Comparison of ENCODE assay signal across 1 cellular context in genomic region chr7:104328970-104329825, GRCh38.
TF ChIP-seq lines count a peak whose summit lies in the region.

No MANE protein-coding gene starts in this region.

TF ChIP-seq in HEK293, 187 proteins besides CTCF, POLR2A, EP300 and RAD21 (continued from another document):
- peak; percentile 42; the same call in 1 of the 2 replicates for TF ChIP-seq EGR2 (tag by site-specific recombination; IDR thresholded peaks at IDR 0.05; ENCODE audit: low read depth)
- no peak for TF ChIP-seq ZNF16 (tag by site-specific recombination; IDR thresholded peaks at IDR 0.05; ENCODE audit: low read depth)
- TF ChIP-seq, protein P1, sequence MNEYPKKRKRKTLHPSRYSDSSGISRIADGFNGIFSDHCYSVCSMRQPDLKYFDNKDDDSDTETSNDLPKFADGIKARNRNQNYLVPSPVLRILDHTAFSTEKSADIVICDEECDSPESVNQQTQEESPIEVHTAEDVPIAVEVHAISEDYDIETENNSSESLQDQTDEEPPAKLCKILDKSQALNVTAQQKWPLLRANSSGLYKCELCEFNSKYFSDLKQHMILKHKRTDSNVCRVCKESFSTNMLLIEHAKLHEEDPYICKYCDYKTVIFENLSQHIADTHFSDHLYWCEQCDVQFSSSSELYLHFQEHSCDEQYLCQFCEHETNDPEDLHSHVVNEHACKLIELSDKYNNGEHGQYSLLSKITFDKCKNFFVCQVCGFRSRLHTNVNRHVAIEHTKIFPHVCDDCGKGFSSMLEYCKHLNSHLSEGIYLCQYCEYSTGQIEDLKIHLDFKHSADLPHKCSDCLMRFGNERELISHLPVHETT (tag by site-specific recombination; IDR thresholded peaks at IDR 0.05): no peak
- no peak for TF ChIP-seq ZNF391 (tag by site-specific recombination; IDR thresholded peaks at IDR 0.05; ENCODE audit: borderline replicate concordance, low read depth)
- TF ChIP-seq ZSCAN30 (tag by site-specific recombination; IDR thresholded peaks at IDR 0.05): no peak
- TF ChIP-seq, protein P2, sequence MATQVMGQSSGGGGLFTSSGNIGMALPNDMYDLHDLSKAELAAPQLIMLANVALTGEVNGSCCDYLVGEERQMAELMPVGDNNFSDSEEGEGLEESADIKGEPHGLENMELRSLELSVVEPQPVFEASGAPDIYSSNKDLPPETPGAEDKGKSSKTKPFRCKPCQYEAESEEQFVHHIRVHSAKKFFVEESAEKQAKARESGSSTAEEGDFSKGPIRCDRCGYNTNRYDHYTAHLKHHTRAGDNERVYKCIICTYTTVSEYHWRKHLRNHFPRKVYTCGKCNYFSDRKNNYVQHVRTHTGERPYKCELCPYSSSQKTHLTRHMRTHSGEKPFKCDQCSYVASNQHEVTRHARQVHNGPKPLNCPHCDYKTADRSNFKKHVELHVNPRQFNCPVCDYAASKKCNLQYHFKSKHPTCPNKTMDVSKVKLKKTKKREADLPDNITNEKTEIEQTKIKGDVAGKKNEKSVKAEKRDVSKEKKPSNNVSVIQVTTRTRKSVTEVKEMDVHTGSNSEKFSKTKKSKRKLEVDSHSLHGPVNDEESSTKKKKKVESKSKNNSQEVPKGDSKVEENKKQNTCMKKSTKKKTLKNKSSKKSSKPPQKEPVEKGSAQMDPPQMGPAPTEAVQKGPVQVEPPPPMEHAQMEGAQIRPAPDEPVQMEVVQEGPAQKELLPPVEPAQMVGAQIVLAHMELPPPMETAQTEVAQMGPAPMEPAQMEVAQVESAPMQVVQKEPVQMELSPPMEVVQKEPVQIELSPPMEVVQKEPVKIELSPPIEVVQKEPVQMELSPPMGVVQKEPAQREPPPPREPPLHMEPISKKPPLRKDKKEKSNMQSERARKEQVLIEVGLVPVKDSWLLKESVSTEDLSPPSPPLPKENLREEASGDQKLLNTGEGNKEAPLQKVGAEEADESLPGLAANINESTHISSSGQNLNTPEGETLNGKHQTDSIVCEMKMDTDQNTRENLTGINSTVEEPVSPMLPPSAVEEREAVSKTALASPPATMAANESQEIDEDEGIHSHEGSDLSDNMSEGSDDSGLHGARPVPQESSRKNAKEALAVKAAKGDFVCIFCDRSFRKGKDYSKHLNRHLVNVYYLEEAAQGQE (tag by site-specific recombination; IDR thresholded peaks at IDR 0.05): no peak
- no peak for TF ChIP-seq ZNF747 (tag by site-specific recombination; IDR thresholded peaks at IDR 0.05)
- TF ChIP-seq, protein P3, sequence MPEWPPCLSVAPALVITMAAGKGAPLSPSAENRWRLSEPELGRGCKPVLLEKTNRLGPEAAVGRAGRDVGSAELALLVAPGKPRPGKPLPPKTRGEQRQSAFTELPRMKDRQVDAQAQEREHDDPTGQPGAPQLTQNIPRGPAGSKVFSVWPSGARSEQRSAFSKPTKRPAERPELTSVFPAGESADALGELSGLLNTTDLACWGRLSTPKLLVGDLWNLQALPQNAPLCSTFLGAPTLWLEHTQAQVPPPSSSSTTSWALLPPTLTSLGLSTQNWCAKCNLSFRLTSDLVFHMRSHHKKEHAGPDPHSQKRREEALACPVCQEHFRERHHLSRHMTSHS (tag by site-specific recombination; IDR thresholded peaks at IDR 0.05): no peak
- no peak for TF ChIP-seq ZNF501 (tag by site-specific recombination; IDR thresholded peaks at IDR 0.05)
- TF ChIP-seq ZXDB (tag by site-specific recombination; IDR thresholded peaks at IDR 0.05): no peak
- no peak for TF ChIP-seq ZNF473 (tag by site-specific recombination; IDR thresholded peaks at IDR 0.05)
- TF ChIP-seq ZNF10 (tag by site-specific recombination; IDR thresholded peaks at IDR 0.05): no peak
- no peak for TF ChIP-seq ZBTB20 (tag by site-specific recombination; IDR thresholded peaks at IDR 0.05)
- no peak for TF ChIP-seq REPIN1 (tag by site-specific recombination; IDR thresholded peaks at IDR 0.05; ENCODE audit: low read depth)
- peak; percentile 92 for TF ChIP-seq ZNF335 (tag by site-specific recombination; conservative IDR thresholded peaks at IDR 0.05)
- TF ChIP-seq, protein P4, sequence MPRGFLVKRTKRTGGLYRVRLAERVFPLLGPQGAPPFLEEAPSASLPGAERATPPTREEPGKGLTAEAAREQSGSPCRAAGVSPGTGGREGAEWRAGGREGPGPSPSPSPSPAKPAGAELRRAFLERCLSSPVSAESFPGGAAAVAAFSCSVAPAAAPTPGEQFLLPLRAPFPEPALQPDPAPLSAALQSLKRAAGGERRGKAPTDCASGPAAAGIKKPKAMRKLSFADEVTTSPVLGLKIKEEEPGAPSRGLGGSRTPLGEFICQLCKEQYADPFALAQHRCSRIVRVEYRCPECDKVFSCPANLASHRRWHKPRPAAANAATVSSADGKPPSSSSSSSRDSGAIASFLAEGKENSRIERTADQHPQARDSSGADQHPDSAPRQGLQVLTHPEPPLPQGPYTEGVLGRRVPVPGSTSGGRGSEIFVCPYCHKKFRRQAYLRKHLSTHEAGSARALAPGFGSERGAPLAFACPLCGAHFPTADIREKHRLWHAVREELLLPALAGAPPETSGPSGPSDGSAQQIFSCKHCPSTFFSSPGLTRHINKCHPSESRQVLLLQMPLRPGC (tag by site-specific recombination; IDR thresholded peaks at IDR 0.05): no peak
- TF ChIP-seq KLF10 (tag by site-specific recombination; IDR thresholded peaks at IDR 0.05): no peak
- no peak for TF ChIP-seq ZNF266 (tag by site-specific recombination; IDR thresholded peaks at IDR 0.05; ENCODE audit: low read depth)
- no peak for TF ChIP-seq ZNF354C (tag by site-specific recombination; IDR thresholded peaks at IDR 0.05; ENCODE audit: borderline replicate concordance, low read depth)
- TF ChIP-seq, protein P5, sequence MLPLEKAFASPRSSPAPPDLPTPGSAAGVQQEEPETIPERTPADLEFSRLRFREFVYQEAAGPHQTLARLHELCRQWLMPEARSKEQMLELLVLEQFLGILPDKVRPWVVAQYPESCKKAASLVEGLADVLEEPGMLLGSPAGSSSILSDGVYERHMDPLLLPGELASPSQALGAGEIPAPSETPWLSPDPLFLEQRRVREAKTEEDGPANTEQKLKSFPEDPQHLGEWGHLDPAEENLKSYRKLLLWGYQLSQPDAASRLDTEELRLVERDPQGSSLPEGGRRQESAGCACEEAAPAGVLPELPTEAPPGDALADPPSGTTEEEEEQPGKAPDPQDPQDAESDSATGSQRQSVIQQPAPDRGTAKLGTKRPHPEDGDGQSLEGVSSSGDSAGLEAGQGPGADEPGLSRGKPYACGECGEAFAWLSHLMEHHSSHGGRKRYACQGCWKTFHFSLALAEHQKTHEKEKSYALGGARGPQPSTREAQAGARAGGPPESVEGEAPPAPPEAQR (tag by site-specific recombination; IDR thresholded peaks at IDR 0.05): no peak
- no peak for TF ChIP-seq ZNF707 (tag by site-specific recombination; IDR thresholded peaks at IDR 0.05)
- TF ChIP-seq, protein P6, sequence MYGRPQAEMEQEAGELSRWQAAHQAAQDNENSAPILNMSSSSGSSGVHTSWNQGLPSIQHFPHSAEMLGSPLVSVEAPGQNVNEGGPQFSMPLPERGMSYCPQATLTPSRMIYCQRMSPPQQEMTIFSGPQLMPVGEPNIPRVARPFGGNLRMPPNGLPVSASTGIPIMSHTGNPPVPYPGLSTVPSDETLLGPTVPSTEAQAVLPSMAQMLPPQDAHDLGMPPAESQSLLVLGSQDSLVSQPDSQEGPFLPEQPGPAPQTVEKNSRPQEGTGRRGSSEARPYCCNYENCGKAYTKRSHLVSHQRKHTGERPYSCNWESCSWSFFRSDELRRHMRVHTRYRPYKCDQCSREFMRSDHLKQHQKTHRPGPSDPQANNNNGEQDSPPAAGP (tag by site-specific recombination; IDR thresholded peaks at IDR 0.05): no peak
